22 cellular contexts compared by ENCODE assay signal in genomic region chr18:9609190-9609589, GRCh38. TPM values are rescaled to one million over a fixed set of nuclear protein-coding genes. Genes with fewer than 3 reads are reported as not detected.
A peak's percentile ranks its signal among the peaks of the same experiment; 100 is the strongest.
DNase-seq lines count a peak whose midpoint lies in the region; ATAC-seq, FAIRE-seq and TF ChIP-seq lines count a peak whose summit lies in the region.
"Had no signal": no experiment of that assay in that cellular context is flagged by ENCODE, and none has a peak within 500 bp of the region (broad histone marks: within the 10 kb centered on the region; RNA-seq: fewer than 3 reads in every experiment).

No MANE protein-coding gene starts in this region.

- H3K4me3 Mint-ChIP-seq in MCF 10A (ENCODE audit: unreplicated experiment), result no peak overlapping the region
- H3K4me3 Mint-ChIP-seq: activated CD4-positive, alpha-beta T cell treated with anti-CD3 and anti-CD28 coated beads, Interleukin-2, amount 10 ng/mL, durations not matched to agents 7 days and 5 days; central memory CD8-positive, alpha-beta T cell had no signal

- 4% methylated on average over 7 of the region's 7 CpGs for WGBS in K562 (ENCODE audit: insufficient coverage, low coverage, missing lambda C conversion rate)
- 69% methylated on average over 7 of the region's 7 CpGs for WGBS in right lobe of liver (ENCODE audit: insufficient coverage, low coverage, low lambda C conversion rate, missing lambda C conversion rate)
- WGBS in gastroesophageal sphincter (ENCODE audit: low coverage in 1 of 2), 2 donors, result 72 to 84% methylated on average over 4 to 7 of the region's 7 CpGs

- no peak for TF ChIP-seq RAD21 in K562 (CRISPR knock-in tag; conservative IDR thresholded peaks at IDR 0.05 in 1 of 2, IDR thresholded peaks at IDR 0.05 in 1 of 2)

- TF ChIP-seq CTCF in MCF 10A (IDR thresholded peaks at IDR 0.05; ENCODE audit: unreplicated experiment) (no peak), breast epithelium (IDR thresholded peaks at IDR 0.05) (no peak), K562 (IDR thresholded peaks at IDR 0.05 in 2 of 3, conservative IDR thresholded peaks at IDR 0.05 in 1 of 3; ENCODE audit: insufficient read depth in 2 of 3, low read depth in 1 of 3, low read length in 3 of 3) (no peak), right lobe of liver (IDR thresholded peaks at IDR 0.05) (no peak), vagina (IDR thresholded peaks at IDR 0.05) (no peak), gastroesophageal sphincter (IDR thresholded peaks at IDR 0.05) (no peak)

- no peaks in the 10 kb centered on the region for H3K9me1 ChIP-seq in K562 (ENCODE audit: control insufficient read depth, insufficient read depth, low read length)

- peaks cover 38% of the 10 kb centered on the region for H3K36me3 Mint-ChIP-seq in MCF 10A (ENCODE audit: insufficient read depth, unreplicated experiment)

- peaks cover 98% of the 10 kb centered on the region for H3K79me2 ChIP-seq in K562 (ENCODE audit: control insufficient read depth, insufficient read depth, low read length)

- no peaks in the 10 kb centered on the region for H3K9me3 Mint-ChIP-seq in MCF 10A (ENCODE audit: unreplicated experiment)
- H3K9me3 Mint-ChIP-seq: activated CD4-positive, alpha-beta T cell treated with anti-CD3 and anti-CD28 coated beads, Interleukin-2, amount 10 ng/mL, durations not matched to agents 7 days and 5 days; central memory CD8-positive, alpha-beta T cell had no signal

- H3K36me3 ChIP-seq in breast epithelium (no peaks in the 10 kb centered on the region), K562 (ENCODE audit: control insufficient read depth, insufficient read depth, low read length) (peaks cover 41% of the 10 kb centered on the region), right lobe of liver (no peaks in the 10 kb centered on the region), vagina (peaks cover 0 to 8% of the 10 kb centered on the region in 2 donors), gastroesophageal sphincter (peaks cover 0 to 10% of the 10 kb centered on the region in 2 donors)

- peak overlapping the region; percentile 88 for H3K27ac Mint-ChIP-seq in MCF 10A (ENCODE audit: low read depth, unreplicated experiment)
- H3K27ac Mint-ChIP-seq: activated CD4-positive, alpha-beta T cell treated with anti-CD3 and anti-CD28 coated beads, Interleukin-2, amount 10 ng/mL, durations not matched to agents 7 days and 5 days had no signal

- in situ Hi-C loops in K562 (cut with MboI), result no loop called here

- TF ChIP-seq POLR2A in breast epithelium (IDR thresholded peaks at IDR 0.05), result no peak
- no peak for TF ChIP-seq POLR2A in K562 (conservative IDR thresholded peaks at IDR 0.05)
- TF ChIP-seq POLR2A in right lobe of liver (IDR thresholded peaks at IDR 0.05), result no peak
- no peak for TF ChIP-seq POLR2A in vagina (IDR thresholded peaks at IDR 0.05)
- no peak for TF ChIP-seq POLR2A in gastroesophageal sphincter (IDR thresholded peaks at IDR 0.05)

- H3K27ac ChIP-seq in breast epithelium (no peak overlapping the region), K562 (ENCODE audit: extremely low read depth, low read depth, low read length) (peak overlapping the region; percentile 74), right lobe of liver (peak overlapping the region in 2 of 3 donors; percentile 33 to 45), vagina (peak overlapping the region; percentile 13), gastroesophageal sphincter (peak overlapping the region in 1 of 4 donors; percentile 10)
- H3K27ac ChIP-seq: BLaER1, parathyroid adenoma, upper lobe of left lung had no signal

- no peaks in the 10 kb centered on the region for H3K27me3 Mint-ChIP-seq in MCF 10A (ENCODE audit: insufficient read depth, unreplicated experiment)
- H3K27me3 Mint-ChIP-seq: activated CD4-positive, alpha-beta T cell treated with anti-CD3 and anti-CD28 coated beads, Interleukin-2, amount 10 ng/mL, durations not matched to agents 7 days and 5 days; central memory CD8-positive, alpha-beta T cell had no signal

- H2AFZ ChIP-seq in K562 (ENCODE audit: low read depth, low read length), result peak overlapping the region; percentile 27; the same call in 1 of the 2 replicates
- H2AFZ ChIP-seq: parathyroid adenoma had no signal

- CTCF ChIA-PET in MCF 10A (lab: Yijun Ruan, JAX), result interaction anchor here (0.9 to 2.8 kb wide), 5 partner anchors 34 to 342 kb away, joined by 3 to 17 read pairs (median 9); no protein-coding TSS in a partner anchor
- CTCF ChIA-PET in K562 (lab: Yijun Ruan, JAX; ENCODE audit: low intra/inter-chr PET ratio), result no interaction called here

- H3K27me3 ChIP-seq in breast epithelium, result no peaks in the 10 kb centered on the region
- H3K27me3 ChIP-seq in K562 (ENCODE audit: control insufficient read depth in 2 of 2, insufficient read depth in 2 of 2, low read length in 2 of 2), result no peaks in the 10 kb centered on the region
- no peaks in the 10 kb centered on the region for H3K27me3 ChIP-seq in right lobe of liver
- H3K27me3 ChIP-seq in vagina, result no peaks in the 10 kb centered on the region
- H3K27me3 ChIP-seq in gastroesophageal sphincter, result no peaks in the 10 kb centered on the region
- H3K27me3 ChIP-seq: BLaER1, stomach, upper lobe of left lung had no signal

- H4K20me1 ChIP-seq in K562 (replicated peaks; ENCODE audit: control insufficient read depth, insufficient read depth, low read length), result no peaks in the 10 kb centered on the region

- no peak for TF ChIP-seq EP300 in K562 (IDR thresholded peaks at IDR 0.05; ENCODE audit: low read length)
- no peak for TF ChIP-seq EP300 in gastroesophageal sphincter (IDR thresholded peaks at IDR 0.05)

- H3K4me3 ChIP-seq in breast epithelium (no peak overlapping the region), K562 (peak overlapping the region; percentile 4; the same call in 1 of the 2 replicates), right lobe of liver (no peak overlapping the region), vagina (no peak overlapping the region), gastroesophageal sphincter (no peak overlapping the region)
- H3K4me3 ChIP-seq: BLaER1, lower lobe of right lung, stomach, upper lobe of left lung had no signal

- ATAC-seq in K562 (peak; percentile 65), right lobe of liver (no peak), gastroesophageal sphincter (no peak)
- ATAC-seq: lower lobe of right lung had no signal

- H3K9me3 ChIP-seq in breast epithelium, result no peaks in the 10 kb centered on the region
- H3K9me3 ChIP-seq in K562 (replicated peaks; ENCODE audit: control insufficient read depth, insufficient read depth, low read depth, low read length), result no peaks in the 10 kb centered on the region
- no peaks in the 10 kb centered on the region for H3K9me3 ChIP-seq in right lobe of liver
- no peaks in the 10 kb centered on the region for H3K9me3 ChIP-seq in vagina
- no peaks in the 10 kb centered on the region for H3K9me3 ChIP-seq in gastroesophageal sphincter
- H3K9me3 ChIP-seq: BLaER1, lower lobe of right lung, stomach, upper lobe of left lung had no signal

- H3K4me2 ChIP-seq in K562 (ENCODE audit: insufficient read depth, low read length), result peak overlapping the region; percentile 72
- H3K4me2 ChIP-seq: BLaER1 had no signal

- peaks cover 43% of the 10 kb centered on the region for H3K4me1 Mint-ChIP-seq in MCF 10A (ENCODE audit: insufficient read depth, unreplicated experiment)

- BruUV-seq in MCF 10A (replicated peaks; lab: Mats Ljungman, UMichigan) (no TSS peak), K562 (replicated peaks; lab: Mats Ljungman, UMichigan) (no TSS peak)

- intact Hi-C loops in MCF 10A (cut with micrococcal nuclease), result no loop called here
- intact Hi-C loops in breast epithelium (cut with DNase I; ENCODE audit: low total_unique reads), result no loop called here
- intact Hi-C loops in K562 (cut with micrococcal nuclease), result loop anchor here (2.0 kb wide), 1 partner anchor 34 kb away; no protein-coding TSS in a partner anchor
- intact Hi-C loops in right lobe of liver (cut with DNase I), result no loop called here
- intact Hi-C loops in vagina (cut with DNase I), result no loop called here

- H3K4me1 ChIP-seq in breast epithelium (peaks cover 0 to 6% of the 10 kb centered on the region in 2 donors), K562 (replicated peaks in 1 of 2; ENCODE audit: control insufficient read depth in 2 of 2, insufficient read depth in 2 of 2, low read length in 2 of 2) (peaks cover 2 to 41% of the 10 kb centered on the region in 2 experiments), right lobe of liver (peaks cover 0 to 31% (median 9%) of the 10 kb centered on the region in 4 donors), vagina (peaks cover 66% of the 10 kb centered on the region), gastroesophageal sphincter (peaks cover 0 to 70% (median 0%) of the 10 kb centered on the region in 3 donors)

- POLR2A ChIA-PET in MCF 10A (lab: Yijun Ruan, JAX), result interaction anchor here (0.8 to 4.2 kb wide), 12 partner anchors 10 to 306 kb away, joined by 3 to 22 read pairs (median 4); no protein-coding TSS in a partner anchor
- POLR2A ChIA-PET in K562 (lab: Yijun Ruan, JAX), result interaction anchor here (0.5 to 3.1 kb wide), 14 partner anchors 10 to 308 kb away, joined by 3 to 41 read pairs (median 3); no protein-coding TSS in a partner anchor

- H3K9ac ChIP-seq in K562 (ENCODE audit: insufficient read depth in 1 of 2, low read depth in 2 of 2, low read length in 2 of 2), result peak overlapping the region; percentile 23 to 57; a peak in 2 of 4 replicates
- H3K9ac ChIP-seq: BLaER1, parathyroid adenoma had no signal

- FAIRE-seq in K562 (lab: Jason Lieb, UNC), result peak; percentile 54
- FAIRE-seq: GM12892 had no signal

- no peak for DNase-seq in MCF 10A (ENCODE audit: unreplicated experiment)
- no peak for DNase-seq in breast epithelium (ENCODE audit: low spot score in 2 of 2)
- DNase-seq in K562 (ENCODE audit: extremely low read depth in 1 of 4, low spot score in 3 of 4), result peak in 2 of 4 experiments; percentile 44 to 70
- no peak for DNase-seq in right lobe of liver
- DNase-seq in vagina (ENCODE audit: extremely low spot score in 2 of 2), result no peak
- no peak for DNase-seq in HUDEP-2 (lab: John Stamatoyannopoulos, UW; ENCODE audit: unreplicated experiment in 76 of 76)
- DNase-seq in activated CD4-positive, CD25-positive, alpha-beta regulatory T cell treated with anti-CD3 and anti-CD28 coated beads, Interleukin-2, amount 50 U/mL, for 72 hours, result no peak
- DNase-seq: activated CD4-positive, alpha-beta T cell treated with anti-CD3 and anti-CD28 coated beads, Interleukin-2, amount 10 ng/mL, durations not matched to agents 7 days and 5 days; activated effector memory CD4-positive, alpha-beta T cell treated with Interleukin-2 at 50 U/mL for 16 hours; amniotic stem cell; effector CD4-positive, alpha-beta T cell; head of caudate nucleus; lower lobe of right lung; MV-4-11; NCI-H2029; stomach; upper lobe of left lung had no signal

RNA-seq across cellular contexts. Expression of gene PPP4R1, which starts 5.2 kb away (rescaled TPM):
- total RNA-seq in MCF 10A (2022) (88.0 and 109 TPM in 2 replicates), breast epithelium (100 to 1,000 TPM in 1 of 3 donors, 10 to 100 TPM in 2; 66.7 to 139 (median 93.4) TPM), K562 (2014; rRNA removed) (95.7 and 100 TPM in 2 replicates), K562 (2014; rRNA removed; fragmentation: Illumina TruSeq; extraction: Trizol) (77.5 and 91.2 TPM in 2 replicates), K562 (2015; rRNA removed; fragmentation: Illumina TruSeq; extraction: Trizol) (86.4 and 92.5 TPM in 2 replicates), K562 (2021) (83.2 and 95.5 TPM in 2 replicates), right lobe of liver (10 to 100 TPM; 15.0 to 36.5 (median 30.1) TPM), vagina (127 TPM), gastroesophageal sphincter (100 to 1,000 TPM in 3 of 4 donors, 10 to 100 TPM in 1; 91.1 to 174 (median 117) TPM)
- 227 and 404 TPM in 2 replicates for total RNA-seq in K562 (2011; cell fraction: chromatin; rRNA removed; ENCODE audit: low replicate concordance)
- 86.1 and 111 TPM in 2 replicates for total RNA-seq in K562 (2011; cell fraction: nucleolus; rRNA removed)
- total RNA-seq in K562 (2011; cell fraction: nucleoplasm; rRNA removed), result 148 and 198 TPM in 2 replicates
- polyA plus RNA-seq in K562 (2011; rRNA removed) (131 and 136 TPM in 2 replicates), K562 (2014; fragmentation: Illumina TruSeq; extraction: Trizol) (55.4 and 84.5 TPM in 2 replicates), K562 (2014; fragmentation: Nextera tagmentation; extraction: Ambion mirVana) (10 to 100 TPM; 23.5 to 35.1 TPM), K562 (2014; rRNA removed) (56.0 and 57.5 TPM in 2 replicates)
- 91.1 and 105 TPM in 2 replicates for polyA plus RNA-seq in K562 (2011; cell fraction: cytosol; rRNA removed)
- polyA plus RNA-seq in K562 (2011; cell fraction: nucleus; rRNA removed), result 191 and 198 TPM in 2 replicates
- polyA plus RNA-seq in K562 (2012), result 46.2 and 49.6 TPM in 2 replicates
- polyA minus RNA-seq in K562 (2011; rRNA and poly(A)+ RNA removed), result 277 and 310 TPM in 2 replicates
- polyA minus RNA-seq in K562 (2011; cell fraction: cytosol; rRNA and poly(A)+ RNA removed), result 99.1 and 116 TPM in 2 replicates
- 93.0 and 173 TPM in 2 replicates for polyA minus RNA-seq in K562 (2011; cell fraction: nucleus; rRNA and poly(A)+ RNA removed)

Comparison
In these comparisons a context has a peak if more than half of its experiments do, and no peak if none do; other contexts are left out.
1. H3K27ac ChIP-seq: peak in K562 (single experiment), right lobe of liver (2 of 3) and vagina (single experiment); none in breast epithelium (0 of 2).